11 cellular contexts compared by ENCODE assay signal in genomic region chr10:77835669-77836086, GRCh38.
A peak's percentile ranks its signal among the peaks of the same experiment; 100 is the strongest.
DNase-seq lines count a peak whose midpoint lies in the region; ATAC-seq and TF ChIP-seq lines count a peak whose summit lies in the region.
"Had no signal": no experiment of that assay in that cellular context is flagged by ENCODE, and none has a peak within 500 bp of the region (broad histone marks: within the 10 kb centered on the region; RNA-seq: fewer than 3 reads in every experiment).

No MANE protein-coding gene starts in this region.

- TF ChIP-seq CTCF in ascending aorta (IDR thresholded peaks at IDR 0.05): no peak

- H3K36me3 Mint-ChIP-seq in activated CD4-positive, alpha-beta memory T cell treated with anti-CD3 and anti-CD28 coated beads, Interleukin-2, amount 10 ng/mL, durations not matched to agents 7 days and 5 days (ENCODE audit: low read depth): no peaks in the 10 kb centered on the region
- no peaks in the 10 kb centered on the region for H3K36me3 Mint-ChIP-seq in activated CD4-positive, alpha-beta memory T cell treated with anti-CD3 and anti-CD28 coated beads for 36 hours
- no peaks in the 10 kb centered on the region for H3K36me3 Mint-ChIP-seq in activated T-helper 17 cell treated with anti-CD3 and anti-CD28 coated beads, Interleukin-2, amount 50 U/mL, for 72 hours (ENCODE audit: low read depth)
- H3K36me3 Mint-ChIP-seq in stimulated activated effector memory CD8-positive, alpha-beta T cell treated with anti-CD3 and anti-CD28 coated beads, Interleukin-12 subunit alpha, Interleukin-12 subunit beta, amount 100 ng/mL, for 72 hours: peaks cover 26% of the 10 kb centered on the region
- H3K36me3 Mint-ChIP-seq: activated naive CD8-positive, alpha-beta T cell had no signal

- CTCF ChIA-PET in activated CD4-positive, alpha-beta memory T cell treated with anti-CD3 and anti-CD28 coated beads, Interleukin-2, amount 10 ng/mL, durations not matched to agents 7 days and 5 days (lab: Charles Lee): interaction anchor here (1.2 to 4.3 kb wide), 4 partner anchors 11 to 122 kb away, joined by 3 to 58 read pairs (median 24); no protein-coding TSS in a partner anchor
- CTCF ChIA-PET in activated CD4-positive, alpha-beta memory T cell treated with anti-CD3 and anti-CD28 coated beads for 36 hours (lab: Charles Lee): interaction anchor here (1.3 to 6.1 kb wide), 5 partner anchors 10 to 122 kb away, joined by 4 to 76 read pairs (median 20); no protein-coding TSS in a partner anchor

- no peak overlapping the region for H3K4me3 Mint-ChIP-seq in activated CD4-positive, alpha-beta memory T cell treated with anti-CD3 and anti-CD28 coated beads, Interleukin-2, amount 10 ng/mL, durations not matched to agents 7 days and 5 days
- H3K4me3 Mint-ChIP-seq in activated CD4-positive, alpha-beta memory T cell treated with anti-CD3 and anti-CD28 coated beads for 36 hours: no peak overlapping the region
- peak overlapping the region; percentile 84 for H3K4me3 Mint-ChIP-seq in activated T-helper 17 cell treated with anti-CD3 and anti-CD28 coated beads, Interleukin-2, amount 50 U/mL, for 72 hours
- H3K4me3 Mint-ChIP-seq in stimulated activated effector memory CD8-positive, alpha-beta T cell treated with anti-CD3 and anti-CD28 coated beads, Interleukin-12 subunit alpha, Interleukin-12 subunit beta, amount 100 ng/mL, for 72 hours: peak overlapping the region; percentile 64

- no peaks in the 10 kb centered on the region for H3K27me3 ChIP-seq in ascending aorta
- H3K27me3 ChIP-seq: transverse colon had no signal

- H3K27me3 Mint-ChIP-seq in activated CD4-positive, alpha-beta memory T cell treated with anti-CD3 and anti-CD28 coated beads, Interleukin-2, amount 10 ng/mL, durations not matched to agents 7 days and 5 days: no peaks in the 10 kb centered on the region
- H3K27me3 Mint-ChIP-seq in activated CD4-positive, alpha-beta memory T cell treated with anti-CD3 and anti-CD28 coated beads for 36 hours: no peaks in the 10 kb centered on the region
- H3K27me3 Mint-ChIP-seq in activated T-helper 17 cell treated with anti-CD3 and anti-CD28 coated beads, Interleukin-2, amount 50 U/mL, for 72 hours: no peaks in the 10 kb centered on the region
- H3K27me3 Mint-ChIP-seq: activated naive CD8-positive, alpha-beta T cell had no signal

- peaks cover 58 to 63% of the 10 kb centered on the region in 2 donors for H3K36me3 ChIP-seq in ascending aorta

- H3K4me1 ChIP-seq in ascending aorta: no peaks in the 10 kb centered on the region

- H3K9me3 ChIP-seq in ascending aorta: no peaks in the 10 kb centered on the region
- H3K9me3 ChIP-seq: transverse colon had no signal

- no peak for DNase-seq in activated CD4-positive, alpha-beta memory T cell treated with anti-CD3 and anti-CD28 coated beads, Interleukin-2, amount 10 ng/mL, durations not matched to agents 7 days and 5 days
- no peak for DNase-seq in activated CD4-positive, alpha-beta memory T cell treated with anti-CD3 and anti-CD28 coated beads for 36 hours
- DNase-seq in left ventricle myocardium superior: peak; percentile 58
- DNase-seq in stimulated activated effector memory CD8-positive, alpha-beta T cell treated with anti-CD3 and anti-CD28 coated beads, Interleukin-12 subunit alpha, Interleukin-12 subunit beta, amount 100 ng/mL, for 72 hours (ENCODE audit: low spot score in 2 of 2): no peak
- DNase-seq in substantia nigra (lab: John Stamatoyannopoulos, UW): no peak
- no peak for DNase-seq in effector CD8-positive, alpha-beta T cell (lab: John Stamatoyannopoulos, UW)
- no peak for DNase-seq in ascending aorta (ENCODE audit: low spot score in 2 of 2)
- DNase-seq: NCI-H2171 treated with DMSO at 0.1 percent for 48 hours had no signal

- peak overlapping the region; percentile 90 for H3K27ac Mint-ChIP-seq in activated CD4-positive, alpha-beta memory T cell treated with anti-CD3 and anti-CD28 coated beads, Interleukin-2, amount 10 ng/mL, durations not matched to agents 7 days and 5 days
- no peak overlapping the region for H3K27ac Mint-ChIP-seq in activated CD4-positive, alpha-beta memory T cell treated with anti-CD3 and anti-CD28 coated beads for 36 hours
- peak overlapping the region; percentile 95 for H3K27ac Mint-ChIP-seq in activated T-helper 17 cell treated with anti-CD3 and anti-CD28 coated beads, Interleukin-2, amount 50 U/mL, for 72 hours
- peak overlapping the region; percentile 85 for H3K27ac Mint-ChIP-seq in stimulated activated effector memory CD8-positive, alpha-beta T cell treated with anti-CD3 and anti-CD28 coated beads, Interleukin-12 subunit alpha, Interleukin-12 subunit beta, amount 100 ng/mL, for 72 hours

- H3K4me3 ChIP-seq in ascending aorta: no peak overlapping the region
- H3K4me3 ChIP-seq: transverse colon had no signal

- peaks cover 35% of the 10 kb centered on the region for H3K4me1 Mint-ChIP-seq in activated CD4-positive, alpha-beta memory T cell treated with anti-CD3 and anti-CD28 coated beads, Interleukin-2, amount 10 ng/mL, durations not matched to agents 7 days and 5 days
- peaks cover 22% of the 10 kb centered on the region for H3K4me1 Mint-ChIP-seq in activated CD4-positive, alpha-beta memory T cell treated with anti-CD3 and anti-CD28 coated beads for 36 hours (ENCODE audit: low read depth)
- H3K4me1 Mint-ChIP-seq in activated T-helper 17 cell treated with anti-CD3 and anti-CD28 coated beads, Interleukin-2, amount 50 U/mL, for 72 hours: peaks cover 27% of the 10 kb centered on the region
- peaks cover 48% of the 10 kb centered on the region for H3K4me1 Mint-ChIP-seq in stimulated activated effector memory CD8-positive, alpha-beta T cell treated with anti-CD3 and anti-CD28 coated beads, Interleukin-12 subunit alpha, Interleukin-12 subunit beta, amount 100 ng/mL, for 72 hours

- no peaks in the 10 kb centered on the region for H3K9me3 Mint-ChIP-seq in activated CD4-positive, alpha-beta memory T cell treated with anti-CD3 and anti-CD28 coated beads, Interleukin-2, amount 10 ng/mL, durations not matched to agents 7 days and 5 days
- H3K9me3 Mint-ChIP-seq in activated CD4-positive, alpha-beta memory T cell treated with anti-CD3 and anti-CD28 coated beads for 36 hours: no peaks in the 10 kb centered on the region
- H3K9me3 Mint-ChIP-seq in activated T-helper 17 cell treated with anti-CD3 and anti-CD28 coated beads, Interleukin-2, amount 50 U/mL, for 72 hours: no peaks in the 10 kb centered on the region
- H3K9me3 Mint-ChIP-seq in stimulated activated effector memory CD8-positive, alpha-beta T cell treated with anti-CD3 and anti-CD28 coated beads, Interleukin-12 subunit alpha, Interleukin-12 subunit beta, amount 100 ng/mL, for 72 hours: no peaks in the 10 kb centered on the region

- H3K27ac ChIP-seq in substantia nigra (ENCODE audit: low read depth, low read length, poor library complexity, severe bottlenecking) (no peak overlapping the region), ascending aorta (no peak overlapping the region)

- no peak for ATAC-seq in activated T-helper 17 cell treated with anti-CD3 and anti-CD28 coated beads, Interleukin-2, amount 50 U/mL, for 72 hours (replicated peaks)
- peak; percentile 41 for ATAC-seq in left ventricle myocardium superior
- ATAC-seq in stimulated activated effector memory CD8-positive, alpha-beta T cell treated with anti-CD3 and anti-CD28 coated beads, Interleukin-12 subunit alpha, Interleukin-12 subunit beta, amount 100 ng/mL, for 72 hours: no peak

- intact Hi-C loops in activated CD4-positive, alpha-beta memory T cell treated with anti-CD3 and anti-CD28 coated beads for 36 hours (cut with micrococcal nuclease): loop anchor here (1.0 kb wide), 2 partner anchors 34 to 194 kb away; partner anchors contain the start of gene POLR3A
- intact Hi-C loops in left ventricle myocardium superior (cut with micrococcal nuclease) (no loop called here), ascending aorta (cut with DNase I) (no loop called here)

- POLR2A ChIA-PET in activated CD4-positive, alpha-beta memory T cell treated with anti-CD3 and anti-CD28 coated beads, Interleukin-2, amount 10 ng/mL, durations not matched to agents 7 days and 5 days (lab: Charles Lee): interaction anchor here (1.0 to 2.3 kb wide), 3 partner anchors 15 to 200 kb away, joined by 3 to 4 read pairs (median 4); no protein-coding TSS in a partner anchor
- POLR2A ChIA-PET in activated CD4-positive, alpha-beta memory T cell treated with anti-CD3 and anti-CD28 coated beads for 36 hours (lab: Charles Lee): interaction anchor here (1.4 kb wide), 1 partner anchor 11 kb away, joined by 4 read pairs; no protein-coding TSS in a partner anchor

Comparison
In these comparisons a context has a peak if more than half of its experiments do, and no peak if none do; other contexts are left out.
1. H3K4me3 Mint-ChIP-seq: peak in activated T-helper 17 cell treated with anti-CD3 and anti-CD28 coated beads, Interleukin-2, amount 50 U/mL, for 72 hours (single experiment) and stimulated activated effector memory CD8-positive, alpha-beta T cell treated with anti-CD3 and anti-CD28 coated beads, Interleukin-12 subunit alpha, Interleukin-12 subunit beta, amount 100 ng/mL, for 72 hours (single experiment); none in activated CD4-positive, alpha-beta memory T cell treated with anti-CD3 and anti-CD28 coated beads, Interleukin-2, amount 10 ng/mL, durations not matched to agents 7 days and 5 days (single experiment) and activated CD4-positive, alpha-beta memory T cell treated with anti-CD3 and anti-CD28 coated beads for 36 hours (single experiment).